ENCODE assay signal across 1 cellular context in the genomic region with DNA sequence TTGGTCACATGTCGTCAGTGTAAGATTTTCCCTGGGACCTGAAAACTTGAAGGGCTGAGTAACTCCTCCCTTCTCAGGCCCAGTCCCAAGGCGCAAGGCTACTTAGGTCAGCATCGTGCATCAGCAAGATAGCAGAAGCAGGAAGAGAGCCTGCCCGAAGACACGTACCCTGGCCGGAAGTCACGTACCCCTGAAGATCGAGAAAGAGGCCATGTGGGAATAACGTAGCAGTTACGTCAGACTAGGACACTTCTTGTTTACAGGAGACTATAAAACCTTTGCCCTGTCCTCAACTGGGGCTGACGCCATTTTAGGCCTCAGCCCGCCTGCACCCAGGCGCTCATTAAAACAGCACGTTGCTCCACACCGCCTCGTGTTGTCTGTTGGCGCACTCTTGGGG.
TF ChIP-seq lines count a peak whose summit lies in the region.

No MANE protein-coding gene starts in this region.

TF ChIP-seq in K562, 482 proteins besides CTCF, POLR2A, EP300 and RAD21 (continued from another document):
- TF ChIP-seq YY1 (IDR thresholded peaks at IDR 0.05; ENCODE audit: borderline replicate concordance in 1 of 3, control insufficient read depth in 1 of 3, extremely low read depth in 1 of 3, insufficient read depth in 3 of 3, insufficient read length in 1 of 3, insufficient replicate concordance in 2 of 3, low read depth in 1 of 3, low read length in 2 of 3) (peak in 1 of 3 experiments; percentile 39), CREM (IDR thresholded peaks at IDR 0.05; ENCODE audit: low read depth) (peak; percentile 77), CREB1 (IDR thresholded peaks at IDR 0.05) (peak; percentile 76), CREB1 (CRISPR knock-in tag; IDR thresholded peaks at IDR 0.05) (no peak), ZNF134 (CRISPR knock-in tag; conservative IDR thresholded peaks at IDR 0.05) (no peak), ZNF143 (CRISPR knock-in tag; IDR thresholded peaks at IDR 0.05) (no peak), EHMT2 (IDR thresholded peaks at IDR 0.05) (peak; percentile 19; the same call in 1 of the 2 replicates), ZBTB40 (IDR thresholded peaks at IDR 0.05) (peak; percentile 70), ZBTB40 (CRISPR knock-in tag; IDR thresholded peaks at IDR 0.05) (no peak), EP400 (IDR thresholded peaks at IDR 0.05) (peak; percentile 50; the same call in 1 of the 2 replicates), PHF8 (IDR thresholded peaks at IDR 0.05; ENCODE audit: borderline replicate concordance, low read length) (no peak), GABPA (tag; conservative IDR thresholded peaks at IDR 0.05; ENCODE audit: low read depth) (peak; percentile 71), TOE1 (IDR thresholded peaks at IDR 0.05; ENCODE audit: borderline replicate concordance) (no peak), TOE1 (CRISPR knock-in tag; IDR thresholded peaks at IDR 0.05; ENCODE audit: borderline replicate concordance, low read depth) (no peak), ZNF79 (CRISPR knock-in tag; IDR thresholded peaks at IDR 0.05; ENCODE audit: low read depth) (no peak), ARID1B (IDR thresholded peaks at IDR 0.05) (peak; percentile 20; the same call in 1 of the 2 replicates), FUS (optimal IDR thresholded peaks at IDR 0.05; ENCODE audit: low read depth, low read length) (no peak), NRF1 (conservative IDR thresholded peaks at IDR 0.05 in 1 of 2, IDR thresholded peaks at IDR 0.05 in 1 of 2) (peak; percentile 16 to 37; a peak in 1 of 4 replicates), ZNF436 (CRISPR knock-in tag; IDR thresholded peaks at IDR 0.05) (no peak), HMG20B (CRISPR knock-in tag; IDR thresholded peaks at IDR 0.05) (no peak), ATF1 (CRISPR knock-in tag; IDR thresholded peaks at IDR 0.05) (no peak), ATF1 (tag; IDR thresholded peaks at IDR 0.05) (peak; percentile 79), L3MBTL2 (IDR thresholded peaks at IDR 0.05) (peak; percentile 90), SREBF1 (IDR thresholded peaks at IDR 0.05; ENCODE audit: borderline replicate concordance, low read depth, low read length) (no peak)
- TF ChIP-seq, protein P1, sequence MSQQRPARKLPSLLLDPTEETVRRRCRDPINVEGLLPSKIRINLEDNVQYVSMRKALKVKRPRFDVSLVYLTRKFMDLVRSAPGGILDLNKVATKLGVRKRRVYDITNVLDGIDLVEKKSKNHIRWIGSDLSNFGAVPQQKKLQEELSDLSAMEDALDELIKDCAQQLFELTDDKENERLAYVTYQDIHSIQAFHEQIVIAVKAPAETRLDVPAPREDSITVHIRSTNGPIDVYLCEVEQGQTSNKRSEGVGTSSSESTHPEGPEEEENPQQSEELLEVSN (IDR thresholded peaks at IDR 0.05; ENCODE audit: borderline replicate concordance in 1 of 2, extremely low read depth in 1 of 2, insufficient read depth in 1 of 2, insufficient read length in 1 of 2, low read depth in 1 of 2, low read length in 1 of 2, poor library complexity in 1 of 2, severe bottlenecking in 1 of 2): peak in 1 of 2 experiments; percentile 36
- TF ChIP-seq, protein P2, sequence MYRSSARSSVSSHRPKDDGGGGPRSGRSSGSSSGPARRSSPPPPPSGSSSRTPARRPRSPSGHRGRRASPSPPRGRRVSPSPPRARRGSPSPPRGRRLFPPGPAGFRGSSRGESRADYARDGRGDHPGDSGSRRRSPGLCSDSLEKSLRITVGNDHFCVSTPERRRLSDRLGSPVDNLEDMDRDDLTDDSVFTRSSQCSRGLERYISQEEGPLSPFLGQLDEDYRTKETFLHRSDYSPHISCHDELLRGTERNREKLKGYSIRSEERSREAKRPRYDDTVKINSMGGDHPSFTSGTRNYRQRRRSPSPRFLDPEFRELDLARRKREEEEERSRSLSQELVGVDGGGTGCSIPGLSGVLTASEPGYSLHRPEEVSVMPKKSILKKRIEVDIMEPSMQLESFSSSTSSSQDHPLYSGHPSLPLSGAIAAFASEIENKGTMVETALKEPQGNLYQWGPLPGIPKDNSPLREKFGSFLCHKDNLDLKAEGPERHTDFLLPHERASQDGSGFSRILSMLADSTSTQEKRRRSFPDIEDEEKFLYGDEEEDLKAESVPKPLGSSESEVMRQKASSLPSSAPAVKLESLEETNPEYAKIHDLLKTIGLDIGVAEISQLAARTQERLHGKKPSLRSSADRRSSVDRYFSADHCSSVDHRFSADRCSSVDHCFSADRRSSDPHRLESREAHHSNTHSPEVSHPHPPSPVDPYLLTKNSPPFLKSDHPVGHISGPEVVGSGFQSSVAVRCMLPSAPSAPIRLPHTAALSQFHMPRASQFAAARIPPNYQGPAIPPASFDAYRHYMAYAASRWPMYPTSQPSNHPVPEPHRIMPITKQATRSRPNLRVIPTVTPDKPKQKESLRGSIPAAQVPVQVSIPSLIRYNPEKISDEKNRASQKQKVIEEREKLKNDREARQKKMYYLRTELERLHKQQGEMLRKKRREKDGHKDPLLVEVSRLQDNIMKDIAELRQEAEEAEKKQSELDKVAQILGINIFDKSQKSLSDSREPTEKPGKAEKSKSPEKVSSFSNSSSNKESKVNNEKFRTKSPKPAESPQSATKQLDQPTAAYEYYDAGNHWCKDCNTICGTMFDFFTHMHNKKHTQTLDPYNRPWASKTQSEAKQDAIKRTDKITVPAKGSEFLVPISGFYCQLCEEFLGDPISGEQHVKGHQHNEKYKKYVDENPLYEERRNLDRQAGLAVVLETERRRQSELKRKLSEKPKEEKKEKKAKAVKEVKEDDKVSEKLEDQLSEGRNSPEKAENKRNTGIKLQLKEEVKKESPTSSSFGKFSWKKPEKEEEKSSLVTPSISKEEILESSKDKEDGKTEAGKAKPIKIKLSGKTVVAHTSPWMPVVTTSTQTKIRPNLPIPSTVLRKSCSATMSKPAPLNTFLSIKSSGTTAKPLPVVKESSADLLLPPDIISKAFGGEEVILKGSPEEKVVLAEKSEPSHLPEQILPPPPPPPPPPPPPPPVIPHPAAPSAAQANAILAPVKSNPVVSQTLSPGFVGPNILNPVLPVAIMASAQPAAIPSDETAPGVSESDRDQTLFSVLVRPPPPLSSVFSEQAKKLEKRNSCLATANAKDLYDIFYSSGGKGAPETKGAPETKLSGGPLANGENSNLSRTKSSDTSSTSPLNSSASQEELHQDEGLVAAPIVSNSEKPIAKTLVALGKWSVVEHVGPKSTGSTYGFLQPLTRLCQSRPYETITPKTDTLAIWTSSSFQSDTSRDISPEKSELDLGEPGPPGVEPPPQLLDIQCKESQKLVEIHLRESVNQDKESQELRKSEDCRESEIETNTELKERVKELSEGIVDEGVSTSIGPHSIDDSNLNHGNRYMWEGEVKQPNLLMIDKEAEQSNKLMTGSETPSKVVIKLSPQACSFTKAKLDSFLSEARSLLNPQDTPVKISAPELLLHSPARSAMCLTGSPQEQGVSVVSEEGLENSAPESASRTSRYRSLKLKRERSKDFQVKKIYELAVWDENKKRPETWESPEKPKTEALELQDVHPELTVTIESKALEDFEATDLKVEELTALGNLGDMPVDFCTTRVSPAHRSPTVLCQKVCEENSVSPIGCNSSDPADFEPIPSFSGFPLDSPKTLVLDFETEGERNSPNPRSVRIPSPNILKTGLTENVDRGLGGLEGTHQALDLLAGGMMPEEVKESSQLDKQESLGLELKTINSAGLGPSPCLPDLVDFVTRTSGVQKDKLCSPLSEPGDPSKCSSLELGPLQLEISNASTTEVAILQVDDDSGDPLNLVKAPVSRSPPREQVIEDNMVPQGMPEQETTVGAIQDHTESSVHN (IDR thresholded peaks at IDR 0.05; ENCODE audit: borderline replicate concordance in 1 of 2, low read depth in 1 of 2): no peak
- TF ChIP-seq, protein P3, sequence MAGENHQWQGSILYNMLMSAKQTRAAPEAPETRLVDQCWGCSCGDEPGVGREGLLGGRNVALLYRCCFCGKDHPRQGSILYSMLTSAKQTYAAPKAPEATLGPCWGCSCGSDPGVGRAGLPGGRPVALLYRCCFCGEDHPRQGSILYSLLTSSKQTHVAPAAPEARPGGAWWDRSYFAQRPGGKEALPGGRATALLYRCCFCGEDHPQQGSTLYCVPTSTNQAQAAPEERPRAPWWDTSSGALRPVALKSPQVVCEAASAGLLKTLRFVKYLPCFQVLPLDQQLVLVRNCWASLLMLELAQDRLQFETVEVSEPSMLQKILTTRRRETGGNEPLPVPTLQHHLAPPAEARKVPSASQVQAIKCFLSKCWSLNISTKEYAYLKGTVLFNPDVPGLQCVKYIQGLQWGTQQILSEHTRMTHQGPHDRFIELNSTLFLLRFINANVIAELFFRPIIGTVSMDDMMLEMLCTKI (IDR thresholded peaks at IDR 0.05; ENCODE audit: partially characterized antibody): no peak
- TF ChIP-seq, protein P4, sequence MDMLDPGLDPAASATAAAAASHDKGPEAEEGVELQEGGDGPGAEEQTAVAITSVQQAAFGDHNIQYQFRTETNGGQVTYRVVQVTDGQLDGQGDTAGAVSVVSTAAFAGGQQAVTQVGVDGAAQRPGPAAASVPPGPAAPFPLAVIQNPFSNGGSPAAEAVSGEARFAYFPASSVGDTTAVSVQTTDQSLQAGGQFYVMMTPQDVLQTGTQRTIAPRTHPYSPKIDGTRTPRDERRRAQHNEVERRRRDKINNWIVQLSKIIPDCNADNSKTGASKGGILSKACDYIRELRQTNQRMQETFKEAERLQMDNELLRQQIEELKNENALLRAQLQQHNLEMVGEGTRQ (CRISPR knock-in tag; IDR thresholded peaks at IDR 0.05): peak; percentile 17; the same call in 1 of the 2 replicates
- TF ChIP-seq, protein P5, sequence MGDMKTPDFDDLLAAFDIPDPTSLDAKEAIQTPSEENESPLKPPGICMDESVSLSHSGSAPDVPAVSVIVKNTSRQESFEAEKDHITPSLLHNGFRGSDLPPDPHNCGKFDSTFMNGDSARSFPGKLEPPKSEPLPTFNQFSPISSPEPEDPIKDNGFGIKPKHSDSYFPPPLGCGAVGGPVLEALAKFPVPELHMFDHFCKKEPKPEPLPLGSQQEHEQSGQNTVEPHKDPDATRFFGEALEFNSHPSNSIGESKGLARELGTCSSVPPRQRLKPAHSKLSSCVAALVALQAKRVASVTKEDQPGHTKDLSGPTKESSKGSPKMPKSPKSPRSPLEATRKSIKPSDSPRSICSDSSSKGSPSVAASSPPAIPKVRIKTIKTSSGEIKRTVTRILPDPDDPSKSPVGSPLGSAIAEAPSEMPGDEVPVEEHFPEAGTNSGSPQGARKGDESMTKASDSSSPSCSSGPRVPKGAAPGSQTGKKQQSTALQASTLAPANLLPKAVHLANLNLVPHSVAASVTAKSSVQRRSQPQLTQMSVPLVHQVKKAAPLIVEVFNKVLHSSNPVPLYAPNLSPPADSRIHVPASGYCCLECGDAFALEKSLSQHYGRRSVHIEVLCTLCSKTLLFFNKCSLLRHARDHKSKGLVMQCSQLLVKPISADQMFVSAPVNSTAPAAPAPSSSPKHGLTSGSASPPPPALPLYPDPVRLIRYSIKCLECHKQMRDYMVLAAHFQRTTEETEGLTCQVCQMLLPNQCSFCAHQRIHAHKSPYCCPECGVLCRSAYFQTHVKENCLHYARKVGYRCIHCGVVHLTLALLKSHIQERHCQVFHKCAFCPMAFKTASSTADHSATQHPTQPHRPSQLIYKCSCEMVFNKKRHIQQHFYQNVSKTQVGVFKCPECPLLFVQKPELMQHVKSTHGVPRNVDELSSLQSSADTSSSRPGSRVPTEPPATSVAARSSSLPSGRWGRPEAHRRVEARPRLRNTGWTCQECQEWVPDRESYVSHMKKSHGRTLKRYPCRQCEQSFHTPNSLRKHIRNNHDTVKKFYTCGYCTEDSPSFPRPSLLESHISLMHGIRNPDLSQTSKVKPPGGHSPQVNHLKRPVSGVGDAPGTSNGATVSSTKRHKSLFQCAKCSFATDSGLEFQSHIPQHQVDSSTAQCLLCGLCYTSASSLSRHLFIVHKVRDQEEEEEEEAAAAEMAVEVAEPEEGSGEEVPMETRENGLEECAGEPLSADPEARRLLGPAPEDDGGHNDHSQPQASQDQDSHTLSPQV (IDR thresholded peaks at IDR 0.05): peak; percentile 67
TF ChIP-seq in K562: peak in this region for 19.
